Comparison of ENCODE assay signal across 1 cellular context in genomic region chr1:45739641-45740156, GRCh38.
A peak's percentile ranks its signal among the peaks of the same experiment; 100 is the strongest.
TF ChIP-seq lines count a peak whose summit lies in the region.
"Not testable (repeated sequence)": the region's sequence is repeated elsewhere in the genome, so short reads cannot be mapped to it uniquely, and the experiment has no call there.

No MANE protein-coding gene starts in this region.

TF ChIP-seq in K562, 482 proteins besides CTCF, POLR2A, EP300 and RAD21 (continued from another document):
- peak; percentile 32 for TF ChIP-seq PRDM10 (IDR thresholded peaks at IDR 0.05; ENCODE audit: partially characterized antibody)
- peak; percentile 72 for TF ChIP-seq CBFA2T3 (IDR thresholded peaks at IDR 0.05)
- peak; percentile 38; the same call in 1 of the 2 replicates for TF ChIP-seq TAL1 (IDR thresholded peaks at IDR 0.05)
- peak; percentile 70; the same call in 1 of the 2 replicates for TF ChIP-seq SOX6 (IDR thresholded peaks at IDR 0.05)
- peak; percentile 53; the same call in 1 of the 2 replicates for TF ChIP-seq ARID1B (IDR thresholded peaks at IDR 0.05)
- TF ChIP-seq CBFA2T2 (conservative IDR thresholded peaks at IDR 0.05): peak; percentile 36
- TF ChIP-seq DPF2 (IDR thresholded peaks at IDR 0.05): 0 out of 2 replicates have a peak, but pooled peaks have one; percentile 54
- peak; percentile 55 for TF ChIP-seq SMARCA4 (IDR thresholded peaks at IDR 0.05)
- 0 out of 2 replicates have a peak, but pooled peaks have one; percentile 40 for TF ChIP-seq NR2C1 (IDR thresholded peaks at IDR 0.05)
- not testable (repeated sequence) for TF ChIP-seq NR2C1 (tag; IDR thresholded peaks at IDR 0.05)
- 0 out of 4 replicates have a peak, but pooled peaks of 1 of the 2 experiments have one; percentile 27 for TF ChIP-seq MNT (conservative IDR thresholded peaks at IDR 0.05)
- peak in 1 of 2 experiments; percentile 32 for TF ChIP-seq AFF1 (IDR thresholded peaks at IDR 0.05; ENCODE audit: low read depth in 1 of 2, partially characterized antibody in 2 of 2)
